Comparison of ENCODE assay signal across 9 cellular contexts in genomic region chrX:19373034-19373891, GRCh38. TPM values are rescaled to one million over a fixed set of nuclear protein-coding genes. Genes with fewer than 3 reads are reported as not detected.
DNase-seq lines count a peak whose midpoint lies in the region; ATAC-seq and TF ChIP-seq lines count a peak whose summit lies in the region.
"Had no signal": no experiment of that assay in that cellular context is flagged by ENCODE, and none has a peak within 500 bp of the region (broad histone marks: within the 10 kb centered on the region; RNA-seq: fewer than 3 reads in every experiment).

No MANE protein-coding gene starts in this region.

- no peak for DNase-seq in D341Med (ENCODE audit: low spot score)
- DNase-seq in COLO829 (ENCODE audit: low spot score), result no peak
- DNase-seq: stimulated activated CD4-positive, alpha-beta T cell treated with anti-CD3 and anti-CD28 coated beads, Interleukin-12 subunit alpha, Interleukin-12 subunit beta, amount 100 ng/mL, for 4 hours had no signal

- H3K4me3 ChIP-seq in HUES64 (ENCODE audit: low read length) (peak overlapping the region; percentile 71), WI38 (ENCODE audit: low read depth, low read length) (peak overlapping the region; percentile 50), iPS-15b (ENCODE audit: low read depth, low read length) (peak overlapping the region; percentile 64), skin epidermis (peak overlapping the region in 5 of 7 experiments; percentile 15 to 31 (median 22))

- H3K27ac ChIP-seq in HUES64 (ENCODE audit: low read depth, low read length), result no peak overlapping the region
- no peak overlapping the region for H3K27ac ChIP-seq in skin epidermis
- H3K27ac ChIP-seq: gastroesophageal sphincter had no signal

- no peak for TF ChIP-seq CTCF in WI38 (IDR thresholded peaks at IDR 0.05; ENCODE audit: low read depth, low read length)

- H3K9ac ChIP-seq in HUES64 (ENCODE audit: low read depth, low read length) (no peak overlapping the region), iPS-15b (ENCODE audit: low read depth, low read length) (peak overlapping the region; percentile 16)

- 9% methylated on average over 25 of the region's 25 CpGs for WGBS in HUES64

- no peak for ATAC-seq in HG03520 (IDR thresholded peaks at IDR 0.05; ENCODE audit: unreplicated experiment)

- H3K4me1 ChIP-seq in HUES64 (ENCODE audit: insufficient read depth, low read length) (no peaks in the 10 kb centered on the region), iPS-15b (ENCODE audit: control insufficient read depth, insufficient read depth, low read length) (no peaks in the 10 kb centered on the region)

- H3K9me3 ChIP-seq in HUES64 (ENCODE audit: insufficient read depth, low read depth, low read length) (no peaks in the 10 kb centered on the region), iPS-15b (ENCODE audit: control insufficient read depth, insufficient read depth, low read length) (no peaks in the 10 kb centered on the region)
- H3K9me3 ChIP-seq: gastroesophageal sphincter had no signal

- peaks cover 10% of the 10 kb centered on the region for H3K27me3 ChIP-seq in HUES64 (ENCODE audit: insufficient read depth, low read length)
- peaks cover 3% of the 10 kb centered on the region for H3K27me3 ChIP-seq in iPS-15b (ENCODE audit: control insufficient read depth, insufficient read depth, low read length)
- H3K27me3 ChIP-seq: gastroesophageal sphincter had no signal

- H3K36me3 ChIP-seq in HUES64 (ENCODE audit: insufficient read depth, low read length) (no peaks in the 10 kb centered on the region), iPS-15b (ENCODE audit: control insufficient read depth, insufficient read depth, low read length) (no peaks in the 10 kb centered on the region)
- H3K36me3 ChIP-seq: gastroesophageal sphincter had no signal

RNA-seq across cellular contexts. Expression of gene PDHA1, which starts 29.5 kb away (rescaled TPM):
- polyA plus RNA-seq in HUES64 (2013, experiment 1 of 2), result 113 TPM
- polyA plus RNA-seq in HUES64 (2013, experiment 2 of 2), result 117 TPM
